Comparison of ENCODE assay signal across 8 cellular contexts in genomic region chrX:71533850-71534515, GRCh38.
DNase-seq lines count a peak whose midpoint lies in the region; FAIRE-seq and TF ChIP-seq lines count a peak whose summit lies in the region.

No MANE protein-coding gene starts in this region.

- no peaks in the 10 kb centered on the region for H3K27me3 ChIP-seq in mucosa of rectum (ENCODE audit: control insufficient read depth in 2 of 2, insufficient read depth in 2 of 2, low read length in 2 of 2)

- H3K4me1 ChIP-seq in mucosa of rectum (ENCODE audit: control insufficient read depth in 2 of 2, insufficient read depth in 2 of 2, low read length in 2 of 2): peaks cover 0 to 3% of the 10 kb centered on the region in 2 donors

- H3K9ac ChIP-seq in mucosa of rectum (ENCODE audit: low read depth in 1 of 2, low read length in 2 of 2): peak overlapping the region; percentile 89 to 93

- peak overlapping the region; percentile 75 for H3K27ac ChIP-seq in epithelial cell of prostate
- H3K27ac ChIP-seq in mucosa of rectum (ENCODE audit: low read depth in 2 of 2, low read length in 2 of 2): peak overlapping the region; percentile 91 to 93

- no peak for TF ChIP-seq CTCF in D721Med (IDR thresholded peaks at IDR 0.05; ENCODE audit: insufficient read depth, missing control alignments)

- DNase-seq in NCI-H524 (lab: John Stamatoyannopoulos, UW) (peak; percentile 55), NCI-H524 treated with DMSO at 0.1 percent for 48 hours (lab: John Stamatoyannopoulos, UW) (no peak), NCI-H526 treated with DMSO at 0.1 percent for 48 hours (lab: John Stamatoyannopoulos, UW) (peak; percentile 45), activated T-cell treated with anti-CD3 and anti-CD28 coated beads for 4 hours (peak; percentile 47), epithelial cell of prostate (ENCODE audit: low read depth, low spot score) (no peak), superior temporal gyrus (ENCODE audit: extremely low spot score) (peak; percentile 49), D721Med (ENCODE audit: insufficient read length, low spot score) (no peak)

- peaks cover 4 to 8% of the 10 kb centered on the region in 2 donors for H3K36me3 ChIP-seq in mucosa of rectum (ENCODE audit: control insufficient read depth in 2 of 2, insufficient read depth in 2 of 2, low read length in 2 of 2)

- H3K4me3 ChIP-seq in mucosa of rectum (ENCODE audit: low read length in 2 of 2): peak overlapping the region; percentile 89 to 98

- H3K9me3 ChIP-seq in mucosa of rectum (ENCODE audit: control insufficient read depth in 2 of 2, low read length in 2 of 2): no peaks in the 10 kb centered on the region

- FAIRE-seq in D721Med (lab: Jason Lieb, UNC): no peak

Comparison
In these comparisons a context has a peak if more than half of its experiments do, and no peak if none do; other contexts are left out.
1. DNase-seq: peak in NCI-H524 (2 of 2), NCI-H526 treated with DMSO at 0.1 percent for 48 hours (single experiment), activated T-cell treated with anti-CD3 and anti-CD28 coated beads for 4 hours (single experiment) and superior temporal gyrus (single experiment); none in NCI-H524 treated with DMSO at 0.1 percent for 48 hours (single experiment), epithelial cell of prostate (single experiment) and D721Med (single experiment).